In genomic region chr6:139323511-139324445, GRCh38 we compare ENCODE assay signal across 8 cellular contexts. TPM values are rescaled to one million over a fixed set of nuclear protein-coding genes. Genes with fewer than 3 reads are reported as not detected.
DNase-seq lines count a peak whose midpoint lies in the region; ATAC-seq lines count a peak whose summit lies in the region.

No MANE protein-coding gene starts in this region.

- H3K27ac Mint-ChIP-seq in activated CD4-positive, alpha-beta memory T cell treated with anti-CD3 and anti-CD28 coated beads, Interleukin-2, amount 10 ng/mL, durations not matched to agents 7 days and 5 days, result peak overlapping the region; percentile 96
- H3K27ac Mint-ChIP-seq in naive thymus-derived CD4-positive, alpha-beta T cell, result peak overlapping the region; percentile 96 to 100 (median 99)
- H3K27ac Mint-ChIP-seq in stimulated activated naive B cell treated with anti-CD40 and anti-IgM and Interleukin-4, amounts not matched to agents 10 μg/mL and 1 μg/mL and 100 μg/mL, for 72 hours, result peak overlapping the region; percentile 90

- peaks cover 4% of the 10 kb centered on the region; the same call in 1 of the 2 replicates for H3K36me3 ChIP-seq in BLaER1
- H3K36me3 ChIP-seq in naive thymus-derived CD4-positive, alpha-beta T cell (ENCODE audit: control insufficient read depth in 2 of 3, insufficient read depth in 3 of 3, low read length in 3 of 3), result no peaks in the 10 kb centered on the region

- CTCF ChIA-PET in activated CD4-positive, alpha-beta memory T cell treated with anti-CD3 and anti-CD28 coated beads, Interleukin-2, amount 10 ng/mL, durations not matched to agents 7 days and 5 days (lab: Charles Lee), result interaction anchor here (0.8 to 2.1 kb wide), 10 partner anchors 12 to 193 kb away, joined by 3 to 17 read pairs (median 3); partner anchors contain the start of gene TXLNB
- CTCF ChIA-PET in naive thymus-derived CD4-positive, alpha-beta T cell (lab: Charles Lee), result interaction anchor here (0.7 to 1.9 kb wide), 9 partner anchors 30 to 1207 kb away, joined by 3 to 16 read pairs (median 6); partner anchors contain the start of gene TXLNB

- H3K27ac ChIP-seq in BLaER1, result peak overlapping the region; percentile 92
- peak overlapping the region; percentile 83 for H3K27ac ChIP-seq in naive thymus-derived CD4-positive, alpha-beta T cell (ENCODE audit: low read depth, low read length)

- H3K36me3 Mint-ChIP-seq in activated CD4-positive, alpha-beta memory T cell treated with anti-CD3 and anti-CD28 coated beads, Interleukin-2, amount 10 ng/mL, durations not matched to agents 7 days and 5 days (ENCODE audit: low read depth), result peaks cover 22% of the 10 kb centered on the region
- H3K36me3 Mint-ChIP-seq in naive thymus-derived CD4-positive, alpha-beta T cell, result peaks cover 0 to 19% (median 3%) of the 10 kb centered on the region in 5 donors
- H3K36me3 Mint-ChIP-seq in stimulated activated naive B cell treated with anti-CD40 and anti-IgM and Interleukin-4, amounts not matched to agents 10 μg/mL and 1 μg/mL and 100 μg/mL, for 72 hours, result peaks cover 1 to 11% of the 10 kb centered on the region in 2 donors

- peaks cover 31% of the 10 kb centered on the region for H3K4me1 Mint-ChIP-seq in activated CD4-positive, alpha-beta memory T cell treated with anti-CD3 and anti-CD28 coated beads, Interleukin-2, amount 10 ng/mL, durations not matched to agents 7 days and 5 days
- H3K4me1 Mint-ChIP-seq in naive thymus-derived CD4-positive, alpha-beta T cell, result peaks cover 19 to 44% (median 32%) of the 10 kb centered on the region in 7 donors
- peaks cover 27 to 38% of the 10 kb centered on the region in 2 donors for H3K4me1 Mint-ChIP-seq in stimulated activated naive B cell treated with anti-CD40 and anti-IgM and Interleukin-4, amounts not matched to agents 10 μg/mL and 1 μg/mL and 100 μg/mL, for 72 hours

- DNase-seq in NCI-H2029 (lab: John Stamatoyannopoulos, UW) (peak; percentile 69), epidermal melanocyte (ENCODE audit: insufficient read length, low spot score) (peak; percentile 30), NCI-H2196 treated with DMSO at 0.1 percent for 48 hours (lab: John Stamatoyannopoulos, UW; ENCODE audit: unreplicated experiment) (no peak)
- peak; percentile 81 for DNase-seq in activated CD4-positive, alpha-beta memory T cell treated with anti-CD3 and anti-CD28 coated beads, Interleukin-2, amount 10 ng/mL, durations not matched to agents 7 days and 5 days
- peak; percentile 54 to 90 (median 86) for DNase-seq in naive thymus-derived CD4-positive, alpha-beta T cell
- peak; percentile 65 for DNase-seq in stimulated activated naive B cell treated with anti-CD40 and anti-IgM and Interleukin-4, amounts not matched to agents 10 μg/mL and 1 μg/mL and 100 μg/mL, for 72 hours

- POLR2A ChIA-PET in activated CD4-positive, alpha-beta memory T cell treated with anti-CD3 and anti-CD28 coated beads, Interleukin-2, amount 10 ng/mL, durations not matched to agents 7 days and 5 days (lab: Charles Lee), result interaction anchor here (0.6 to 2.7 kb wide), 19 partner anchors 10 to 406 kb away, joined by 3 to 55 read pairs (median 4); partner anchors contain the start of genes CITED2, HECA and TXLNB
- POLR2A ChIA-PET in naive thymus-derived CD4-positive, alpha-beta T cell (lab: Charles Lee), result interaction anchor here (0.6 to 2.9 kb wide), 16 partner anchors 10 to 919 kb away, joined by 3 to 40 read pairs (median 4); partner anchors contain the start of genes CITED2 and TXLNB

- intact Hi-C loops in naive thymus-derived CD4-positive, alpha-beta T cell (cut with micrococcal nuclease), result loop anchor here (1.0 to 5.0 kb wide), 15 partner anchors 19 to 1501 kb away; partner anchors contain the start of genes CITED2 (in 2 of the 2), TXLNB (in 2 of the 2) and CCDC28A (in 1 of the 2)

- peak; percentile 42 for ATAC-seq in GM21529 (IDR thresholded peaks at IDR 0.05; ENCODE audit: unreplicated experiment)
- ATAC-seq in naive thymus-derived CD4-positive, alpha-beta T cell, result peak; percentile 90
- peak; percentile 75 to 77 for ATAC-seq in stimulated activated naive B cell treated with anti-CD40 and anti-IgM and Interleukin-4, amounts not matched to agents 10 μg/mL and 1 μg/mL and 100 μg/mL, for 72 hours (replicated peaks)

- peak overlapping the region; percentile 80 for H3K4me2 ChIP-seq in BLaER1

- H4K20me1 ChIP-seq in BLaER1, result no peaks in the 10 kb centered on the region

- peaks cover 22% of the 10 kb centered on the region for H3K9me3 Mint-ChIP-seq in activated CD4-positive, alpha-beta memory T cell treated with anti-CD3 and anti-CD28 coated beads, Interleukin-2, amount 10 ng/mL, durations not matched to agents 7 days and 5 days
- peaks cover 0 to 17% (median 0%) of the 10 kb centered on the region in 11 donors for H3K9me3 Mint-ChIP-seq in naive thymus-derived CD4-positive, alpha-beta T cell
- peaks cover 3 to 5% of the 10 kb centered on the region in 2 donors for H3K9me3 Mint-ChIP-seq in stimulated activated naive B cell treated with anti-CD40 and anti-IgM and Interleukin-4, amounts not matched to agents 10 μg/mL and 1 μg/mL and 100 μg/mL, for 72 hours

- no peaks in the 10 kb centered on the region for H3K27me3 Mint-ChIP-seq in activated CD4-positive, alpha-beta memory T cell treated with anti-CD3 and anti-CD28 coated beads, Interleukin-2, amount 10 ng/mL, durations not matched to agents 7 days and 5 days
- no peaks in the 10 kb centered on the region for H3K27me3 Mint-ChIP-seq in naive thymus-derived CD4-positive, alpha-beta T cell
- H3K27me3 Mint-ChIP-seq in stimulated activated naive B cell treated with anti-CD40 and anti-IgM and Interleukin-4, amounts not matched to agents 10 μg/mL and 1 μg/mL and 100 μg/mL, for 72 hours, result no peaks in the 10 kb centered on the region

- H3K27me3 ChIP-seq in BLaER1, result no peaks in the 10 kb centered on the region
- no peaks in the 10 kb centered on the region for H3K27me3 ChIP-seq in naive thymus-derived CD4-positive, alpha-beta T cell (ENCODE audit: control insufficient read depth in 2 of 2, insufficient read depth in 2 of 2, low read length in 2 of 2)

- peak overlapping the region; percentile 70 for H3K4me3 Mint-ChIP-seq in activated CD4-positive, alpha-beta memory T cell treated with anti-CD3 and anti-CD28 coated beads, Interleukin-2, amount 10 ng/mL, durations not matched to agents 7 days and 5 days
- H3K4me3 Mint-ChIP-seq in naive thymus-derived CD4-positive, alpha-beta T cell, result peak overlapping the region; percentile 80 to 96 (median 90)
- H3K4me3 Mint-ChIP-seq in stimulated activated naive B cell treated with anti-CD40 and anti-IgM and Interleukin-4, amounts not matched to agents 10 μg/mL and 1 μg/mL and 100 μg/mL, for 72 hours, result peak overlapping the region; percentile 81 to 83

- peak overlapping the region; percentile 5 for H3K4me3 ChIP-seq in BLaER1
- H3K4me3 ChIP-seq in naive thymus-derived CD4-positive, alpha-beta T cell (ENCODE audit: low read length), result peak overlapping the region; percentile 64

- H3K4me1 ChIP-seq in BLaER1, result peaks cover 63% of the 10 kb centered on the region
- peaks cover 12 to 19% of the 10 kb centered on the region in 2 donors for H3K4me1 ChIP-seq in naive thymus-derived CD4-positive, alpha-beta T cell (ENCODE audit: control insufficient read depth in 2 of 2, insufficient read depth in 2 of 2, low read length in 2 of 2)

- peak overlapping the region; percentile 72 for H3K9ac ChIP-seq in BLaER1

- H3K9me3 ChIP-seq in BLaER1, result peaks cover 37% of the 10 kb centered on the region
- no peaks in the 10 kb centered on the region for H3K9me3 ChIP-seq in naive thymus-derived CD4-positive, alpha-beta T cell (ENCODE audit: control insufficient read depth in 2 of 3, low read length in 3 of 3)

RNA-seq across cellular contexts. Expression of gene TXLNB, which starts 32.0 kb away (rescaled TPM):
- under 1 TPM; 0.60 to 0.90 TPM for total RNA-seq in activated CD4-positive, alpha-beta memory T cell treated with anti-CD3 and anti-CD28 coated beads, Interleukin-2, amount 10 ng/mL, durations not matched to agents 7 days and 5 days
- 1 to 10 TPM in 1 of 5 experiments, under 1 TPM in 4; 0.29 to 1.1 (median 0.66) TPM for total RNA-seq in naive thymus-derived CD4-positive, alpha-beta T cell
- polyA plus RNA-seq in naive thymus-derived CD4-positive, alpha-beta T cell, result under 1 TPM; 0.12 to 0.44 TPM

RNA-seq across cellular contexts. Expression of gene CITED2, which starts 50.7 kb away (rescaled TPM):
- total RNA-seq in activated CD4-positive, alpha-beta memory T cell treated with anti-CD3 and anti-CD28 coated beads, Interleukin-2, amount 10 ng/mL, durations not matched to agents 7 days and 5 days, result 100 to 1,000 TPM; 121 to 127 TPM
- 100 to 1,000 TPM in 4 of 5 experiments, 10 to 100 TPM in 1; 58.8 to 152 (median 118) TPM for total RNA-seq in naive thymus-derived CD4-positive, alpha-beta T cell
- 10 to 100 TPM; 30.6 to 35.9 TPM for polyA plus RNA-seq in naive thymus-derived CD4-positive, alpha-beta T cell
